In the genomic region with DNA sequence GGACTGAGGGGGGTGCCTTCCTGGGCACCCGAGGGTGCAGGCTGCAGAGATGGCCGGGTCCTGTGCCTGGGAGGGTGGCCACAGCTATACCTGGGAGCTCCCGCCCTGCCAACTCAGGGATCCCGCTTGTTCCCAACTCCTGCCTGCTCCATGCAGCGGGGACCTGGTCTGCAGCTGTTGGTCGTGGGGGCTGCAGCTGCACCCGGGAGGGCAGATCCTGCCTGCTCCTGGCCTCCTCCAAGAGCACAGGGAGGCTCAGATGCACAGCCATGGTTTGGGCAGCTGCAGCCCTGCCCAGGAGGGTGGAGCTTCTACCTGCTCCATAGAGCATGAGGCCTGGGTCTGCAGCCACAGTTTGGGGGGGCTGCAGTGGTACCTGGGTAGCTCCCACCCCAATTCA, we compare ENCODE assay signal across 20 cellular contexts. TPM values are rescaled to one million over a fixed set of nuclear protein-coding genes. Genes with fewer than 3 reads are reported as not detected.
DNase-seq lines count a peak whose midpoint lies in the region; ATAC-seq and TF ChIP-seq lines count a peak whose summit lies in the region.
"Had no signal": no experiment of that assay in that cellular context is flagged by ENCODE, and none has a peak within 500 bp of the region (broad histone marks: within the 10 kb centered on the region; RNA-seq: fewer than 3 reads in every experiment).

No MANE protein-coding gene starts in this region.

- DNase-seq in natural killer cell treated with Interleukin-12 subunit alpha and Interleukin-12 subunit beta and Interleukin-15 and Interleukin-18, amount 100 ng/mL, for 72 hours (ENCODE audit: low spot score): no peak
- DNase-seq in natural killer cell (no peak), omental fat pad (ENCODE audit: low spot score) (no peak), upper lobe of right lung (no peak), putamen (ENCODE audit: low spot score) (no peak)
- DNase-seq: Calu3; CD8-positive, alpha-beta T cell; DMS53; DND-41; EL; GM23248 had no signal

- H3K27ac ChIP-seq in upper lobe of right lung: no peak overlapping the region
- H3K27ac ChIP-seq: BLaER1 treated with 17β-estradiol and CSF1 and Interleukin-3, amounts not matched to agents 10 nM and 100 nM; GM23248 had no signal

- peak; percentile 17 to 59 for ATAC-seq in natural killer cell treated with Interleukin-12 subunit alpha and Interleukin-12 subunit beta and Interleukin-15 and Interleukin-18, amount 100 ng/mL, for 72 hours
- ATAC-seq in natural killer cell (no peak), omental fat pad (ENCODE audit: low FRiP score) (peak; percentile 37), upper lobe of right lung (peak; percentile 15), GM18907 (IDR thresholded peaks at IDR 0.05; ENCODE audit: unreplicated experiment) (no peak), HG02970 (IDR thresholded peaks at IDR 0.05; ENCODE audit: low FRiP score, unreplicated experiment) (no peak)
- ATAC-seq in activated T-helper 17 cell treated with anti-CD3 and anti-CD28 coated beads, Interleukin-2, amount 50 U/mL, for 72 hours (replicated peaks): peak; percentile 14
- ATAC-seq: CD8-positive, alpha-beta T cell; GM12878 had no signal

- intact Hi-C loops in natural killer cell (cut with micrococcal nuclease) (no loop called here), upper lobe of right lung (cut with DNase I) (no loop called here)

- H3K36me3 Mint-ChIP-seq in natural killer cell treated with Interleukin-12 subunit alpha and Interleukin-12 subunit beta and Interleukin-15 and Interleukin-18, amount 100 ng/mL, for 72 hours: no peaks in the 10 kb centered on the region
- no peaks in the 10 kb centered on the region for H3K36me3 Mint-ChIP-seq in natural killer cell
- H3K36me3 Mint-ChIP-seq in activated T-helper 17 cell treated with anti-CD3 and anti-CD28 coated beads, Interleukin-2, amount 50 U/mL, for 72 hours (ENCODE audit: low read depth): no peaks in the 10 kb centered on the region
- H3K36me3 Mint-ChIP-seq: CD8-positive, alpha-beta T cell; IgD-negative memory B cell had no signal

- no peak overlapping the region for H3K4me3 Mint-ChIP-seq in natural killer cell treated with Interleukin-12 subunit alpha and Interleukin-12 subunit beta and Interleukin-15 and Interleukin-18, amount 100 ng/mL, for 72 hours
- H3K4me3 Mint-ChIP-seq in natural killer cell: no peak overlapping the region
- H3K4me3 Mint-ChIP-seq in activated T-helper 17 cell treated with anti-CD3 and anti-CD28 coated beads, Interleukin-2, amount 50 U/mL, for 72 hours: no peak overlapping the region
- H3K4me3 Mint-ChIP-seq: B cell; CD8-positive, alpha-beta T cell had no signal

- H3K4me1 Mint-ChIP-seq in natural killer cell treated with Interleukin-12 subunit alpha and Interleukin-12 subunit beta and Interleukin-15 and Interleukin-18, amount 100 ng/mL, for 72 hours (ENCODE audit: low read depth in 2 of 2): peaks cover 0 to 9% of the 10 kb centered on the region in 2 donors
- H3K4me1 Mint-ChIP-seq in natural killer cell: no peaks in the 10 kb centered on the region
- no peaks in the 10 kb centered on the region for H3K4me1 Mint-ChIP-seq in activated T-helper 17 cell treated with anti-CD3 and anti-CD28 coated beads, Interleukin-2, amount 50 U/mL, for 72 hours

- no peak overlapping the region for H3K27ac Mint-ChIP-seq in natural killer cell treated with Interleukin-12 subunit alpha and Interleukin-12 subunit beta and Interleukin-15 and Interleukin-18, amount 100 ng/mL, for 72 hours
- no peak overlapping the region for H3K27ac Mint-ChIP-seq in natural killer cell
- no peak overlapping the region for H3K27ac Mint-ChIP-seq in activated T-helper 17 cell treated with anti-CD3 and anti-CD28 coated beads, Interleukin-2, amount 50 U/mL, for 72 hours
- H3K27ac Mint-ChIP-seq: B cell; CD8-positive, alpha-beta T cell; IgD-negative memory B cell had no signal

- H3K9me3 Mint-ChIP-seq in natural killer cell treated with Interleukin-12 subunit alpha and Interleukin-12 subunit beta and Interleukin-15 and Interleukin-18, amount 100 ng/mL, for 72 hours: no peaks in the 10 kb centered on the region
- H3K9me3 Mint-ChIP-seq in natural killer cell: no peaks in the 10 kb centered on the region
- H3K9me3 Mint-ChIP-seq in activated T-helper 17 cell treated with anti-CD3 and anti-CD28 coated beads, Interleukin-2, amount 50 U/mL, for 72 hours: no peaks in the 10 kb centered on the region
- H3K9me3 Mint-ChIP-seq: CD8-positive, alpha-beta T cell; IgD-negative memory B cell had no signal

- no peaks in the 10 kb centered on the region for H3K36me3 ChIP-seq in upper lobe of right lung
- H3K36me3 ChIP-seq: HAP-1 had no signal

- H3K9me3 ChIP-seq in upper lobe of right lung: no peaks in the 10 kb centered on the region
- H3K9me3 ChIP-seq: HAP-1 had no signal

- TF ChIP-seq CTCF in natural killer cell (IDR thresholded peaks at IDR 0.05) (no peak), omental fat pad (IDR thresholded peaks at IDR 0.05) (no peak), upper lobe of right lung (IDR thresholded peaks at IDR 0.05) (no peak)

- H3K27me3 Mint-ChIP-seq in natural killer cell treated with Interleukin-12 subunit alpha and Interleukin-12 subunit beta and Interleukin-15 and Interleukin-18, amount 100 ng/mL, for 72 hours: no peaks in the 10 kb centered on the region
- no peaks in the 10 kb centered on the region for H3K27me3 Mint-ChIP-seq in natural killer cell (ENCODE audit: low read depth in 2 of 2)
- H3K27me3 Mint-ChIP-seq in activated T-helper 17 cell treated with anti-CD3 and anti-CD28 coated beads, Interleukin-2, amount 50 U/mL, for 72 hours: no peaks in the 10 kb centered on the region
- H3K27me3 Mint-ChIP-seq: B cell, IgD-negative memory B cell had no signal

- no peak overlapping the region for H3K4me3 ChIP-seq in upper lobe of right lung
- H3K4me3 ChIP-seq: BLaER1 treated with 17β-estradiol and CSF1 and Interleukin-3, amounts not matched to agents 10 nM and 100 nM; GM12878; GM23248; HAP-1 had no signal

- H3K27me3 ChIP-seq in upper lobe of right lung: no peaks in the 10 kb centered on the region
- H3K27me3 ChIP-seq: BLaER1 treated with 17β-estradiol and CSF1 and Interleukin-3, amounts not matched to agents 10 nM and 100 nM had no signal

- no peaks in the 10 kb centered on the region for H3K4me1 ChIP-seq in upper lobe of right lung
- H3K4me1 ChIP-seq: HAP-1 had no signal

RNA-seq across cellular contexts. Expression of a gene that starts 13.3 kb away (rescaled TPM):
- total RNA-seq in natural killer cell treated with Interleukin-12 subunit alpha and Interleukin-12 subunit beta and Interleukin-15 and Interleukin-18, amount 100 ng/mL, for 72 hours: 10 to 100 TPM; 17.5 to 52.0 TPM
- total RNA-seq in natural killer cell: 10 to 100 TPM; 15.3 to 20.6 (median 15.8) TPM
- total RNA-seq in activated T-helper 17 cell treated with anti-CD3 and anti-CD28 coated beads, Interleukin-2, amount 50 U/mL, for 72 hours: 10 to 100 TPM; 20.3 to 40.6 TPM
- total RNA-seq in omental fat pad: 10 to 100 TPM; 24.1 to 27.1 (median 24.7) TPM
- total RNA-seq in upper lobe of right lung: 29.0 TPM

RNA-seq across cellular contexts. Expression of a gene that starts 49.0 kb away (rescaled TPM):
- 100 to 1,000 TPM in 1 of 2 donors, 10 to 100 TPM in 1; 56.4 to 111 TPM for total RNA-seq in natural killer cell treated with Interleukin-12 subunit alpha and Interleukin-12 subunit beta and Interleukin-15 and Interleukin-18, amount 100 ng/mL, for 72 hours
- total RNA-seq in natural killer cell (1 to 10 TPM; 1.3 to 6.2 (median 3.1) TPM), omental fat pad (10 to 100 TPM in 3 of 4 donors, 1 to 10 TPM in 1; 7.5 to 39.4 (median 22.2) TPM), upper lobe of right lung (64.6 TPM)
- total RNA-seq in activated T-helper 17 cell treated with anti-CD3 and anti-CD28 coated beads, Interleukin-2, amount 50 U/mL, for 72 hours: 10 to 100 TPM in 1 of 2 donors, 1 to 10 TPM in 1; 4.5 to 36.3 TPM
- total RNA-seq: G401, GM23248 had no signal

RNA-seq across cellular contexts. Expression of a gene that starts 50.5 kb away (rescaled TPM):
- 10 to 100 TPM; 87.0 to 91.1 TPM for total RNA-seq in natural killer cell treated with Interleukin-12 subunit alpha and Interleukin-12 subunit beta and Interleukin-15 and Interleukin-18, amount 100 ng/mL, for 72 hours
- total RNA-seq in natural killer cell (10 to 100 TPM; 20.7 to 33.4 (median 25.2) TPM), omental fat pad (10 to 100 TPM; 23.5 to 35.2 (median 28.8) TPM), upper lobe of right lung (32.8 TPM)
- 10 to 100 TPM; 58.9 to 98.5 TPM for total RNA-seq in activated T-helper 17 cell treated with anti-CD3 and anti-CD28 coated beads, Interleukin-2, amount 50 U/mL, for 72 hours

Comparison
In these comparisons a context has a peak if more than half of its experiments do, and no peak if none do; other contexts are left out.
1. ATAC-seq: peak in natural killer cell treated with Interleukin-12 subunit alpha and Interleukin-12 subunit beta and Interleukin-15 and Interleukin-18, amount 100 ng/mL, for 72 hours (2 of 2), activated T-helper 17 cell treated with anti-CD3 and anti-CD28 coated beads, Interleukin-2, amount 50 U/mL, for 72 hours (single experiment), omental fat pad (single experiment) and upper lobe of right lung (single experiment); none in natural killer cell (0 of 3), GM18907 (single experiment) and HG02970 (single experiment).